8 cellular contexts compared by ENCODE assay signal in the genomic region with DNA sequence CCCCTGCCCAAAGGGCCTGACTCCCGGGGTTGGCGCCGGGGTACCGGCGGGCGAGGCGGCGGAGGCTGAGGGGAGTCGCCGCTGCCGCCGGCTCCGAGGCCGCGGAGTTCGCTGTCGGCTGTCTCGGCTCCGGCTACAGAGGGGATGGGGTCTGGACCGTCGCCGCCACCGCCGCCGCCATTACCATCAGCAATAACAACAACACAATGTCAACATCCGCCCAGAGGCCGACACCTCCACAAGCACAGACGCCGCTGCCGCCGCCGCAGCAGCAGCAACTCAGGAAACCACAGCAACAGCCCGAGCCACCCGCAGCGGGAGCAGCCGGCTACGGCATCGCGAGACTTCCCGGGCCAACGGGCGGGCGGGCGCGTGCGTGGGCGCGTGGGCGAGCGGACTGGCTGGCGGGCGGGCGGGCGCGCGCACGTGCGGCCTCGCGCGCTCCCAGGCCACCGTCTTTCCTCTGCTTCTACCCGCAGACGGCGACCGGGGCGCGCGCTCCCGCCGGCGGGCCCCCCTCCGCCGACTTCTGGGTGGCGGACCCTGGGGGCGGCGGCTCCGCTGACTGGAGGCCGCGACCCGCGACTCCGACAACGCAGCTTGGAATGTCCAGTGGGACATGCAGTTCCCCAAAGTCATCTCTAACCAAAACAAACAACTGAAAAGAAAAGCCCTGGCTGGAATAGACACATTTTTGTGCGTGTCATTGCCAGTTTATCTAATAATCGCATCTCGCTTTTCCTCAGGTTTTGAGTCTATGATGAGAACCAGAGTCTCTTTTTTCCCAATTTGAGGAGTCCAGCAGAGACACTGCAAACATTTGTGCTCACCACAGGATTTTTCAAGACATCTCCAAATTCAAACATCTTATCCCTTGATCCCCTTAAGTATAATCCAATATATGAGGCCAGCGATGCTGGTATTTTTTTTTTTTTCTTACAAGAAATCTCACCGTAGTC. TPM values are rescaled to one million over a fixed set of nuclear protein-coding genes. Genes with fewer than 3 reads are reported as not detected.
A peak's percentile ranks its signal among the peaks of the same experiment; 100 is the strongest.
DNase-seq lines count a peak whose midpoint lies in the region; ATAC-seq and TF ChIP-seq lines count a peak whose summit lies in the region.

TSS of gene CHIC2 (minus strand) at position 289 of the 959 bp plus-strand sequence. CDS start 305 bp downstream, outside the sequence.

- peak within 1 kb of the TSS; percentile 87 for H3K27ac Mint-ChIP-seq in activated B cell treated with CpG ODN at 0.5 μM for 24 hours

- 2% methylated on average over 53 of the region's 89 CpGs for WGBS in smooth muscle cell (ENCODE audit: low lambda C conversion rate)

- peaks cover 13% of the 10 kb centered on the region for H3F3A ChIP-seq in smooth muscle cell (ENCODE audit: low read depth)

- peaks cover 47% of the 10 kb centered on the region for H3K79me2 ChIP-seq in smooth muscle cell (ENCODE audit: low read depth)

- intact Hi-C loops in activated B cell treated with CpG ODN at 0.5 μM for 24 hours (cut with micrococcal nuclease): loop anchor here (1.0 to 10.0 kb wide), 8 partner anchors 27 to 1883 kb away; partner anchors contain the start of genes CEP135, EXOC1, RASL11B and SCFD2

- H3K9ac ChIP-seq in smooth muscle cell (ENCODE audit: low read depth): peak within 1 kb of the TSS; percentile 99

- H3K27me3 Mint-ChIP-seq in activated B cell treated with CpG ODN at 0.5 μM for 24 hours: peaks cover 3% of the 10 kb centered on the region

- no peaks in the 10 kb centered on the region for H3K9me3 ChIP-seq in smooth muscle cell (replicated peaks; ENCODE audit: low read depth)

- peak within 1 kb of the TSS; percentile 94 for H2AFZ ChIP-seq in smooth muscle cell (ENCODE audit: low read depth)

- TF ChIP-seq CTCF in AG09309 (IDR thresholded peaks at IDR 0.05; ENCODE audit: control insufficient read depth, insufficient read depth, low read depth, low read length, missing control alignments) (no peak), activated B cell treated with CpG ODN at 0.5 μM for 24 hours (IDR thresholded peaks at IDR 0.05) (no peak), cardiac fibroblast (IDR thresholded peaks at IDR 0.05; ENCODE audit: low read depth, low read length) (no peak), smooth muscle cell (IDR thresholded peaks at IDR 0.05; ENCODE audit: borderline replicate concordance, insufficient read depth, poor library complexity, severe bottlenecking) (no peak)

- H3K36me3 Mint-ChIP-seq in activated B cell treated with CpG ODN at 0.5 μM for 24 hours (ENCODE audit: low read depth): peaks cover 15% of the 10 kb centered on the region

- H3K4me1 ChIP-seq in smooth muscle cell (ENCODE audit: low read depth): peaks cover 36% of the 10 kb centered on the region

- peak within 1 kb of the TSS; percentile 92 for H3K4me3 Mint-ChIP-seq in activated B cell treated with CpG ODN at 0.5 μM for 24 hours

- H3K9me3 Mint-ChIP-seq in activated B cell treated with CpG ODN at 0.5 μM for 24 hours: no peaks in the 10 kb centered on the region

- peaks cover 47% of the 10 kb centered on the region for H3K4me1 Mint-ChIP-seq in activated B cell treated with CpG ODN at 0.5 μM for 24 hours

- peak within 1 kb of the TSS; percentile 99 for H3K27ac ChIP-seq in smooth muscle cell (ENCODE audit: low read depth)

- POLR2A ChIA-PET in activated B cell treated with CpG ODN at 0.5 μM for 24 hours (lab: Charles Lee): interaction anchor here (0.7 kb wide), 1 partner anchor 1342 kb away, joined by 3 read pairs; no protein-coding TSS in a partner anchor

- H4K20me1 ChIP-seq in smooth muscle cell (ENCODE audit: low read depth): peaks cover 38% of the 10 kb centered on the region

- peak; percentile 97 for ATAC-seq in GM19025 (IDR thresholded peaks at IDR 0.05; ENCODE audit: low read depth, unreplicated experiment)
- ATAC-seq in HG03280 (IDR thresholded peaks at IDR 0.05; ENCODE audit: unreplicated experiment): peak; percentile 96
- ATAC-seq in activated B cell treated with CpG ODN at 0.5 μM for 24 hours (ENCODE audit: low read depth): peak; percentile 90

- no peaks in the 10 kb centered on the region for H3K36me3 ChIP-seq in smooth muscle cell (ENCODE audit: low read depth)

- H3K4me3 ChIP-seq in AG09309 (ENCODE audit: control insufficient read depth, low read depth, low read length) (peak within 1 kb of the TSS; percentile 93), cardiac fibroblast (replicated peaks in 1 of 2; ENCODE audit: low read depth in 2 of 2, low read length in 2 of 2) (peak within 1 kb of the TSS; percentile 83 to 93), smooth muscle cell (peak within 1 kb of the TSS; percentile 96)

- H3K27me3 ChIP-seq in smooth muscle cell (ENCODE audit: low read depth): no peaks in the 10 kb centered on the region

- DNase-seq in AG09309 (ENCODE audit: low read depth) (peak; percentile 77), NCI-H345 treated with DMSO at 0.1 percent for 48 hours (lab: John Stamatoyannopoulos, UW; ENCODE audit: unreplicated experiment) (peak; percentile 64), activated B cell treated with CpG ODN at 0.5 μM for 24 hours (peak; percentile 95), cardiac fibroblast (ENCODE audit: low read depth in 2 of 2) (peak; percentile 94 to 97), iPS-NIHi7 (ENCODE audit: extremely low spot score) (peak; percentile 93), smooth muscle cell (lab: John Stamatoyannopoulos, UW; ENCODE audit: unreplicated experiment) (peak; percentile 84)

- CTCF ChIA-PET in activated B cell treated with CpG ODN at 0.5 μM for 24 hours (lab: Charles Lee): no interaction called here

- peak within 1 kb of the TSS; percentile 89 for H3K4me2 ChIP-seq in smooth muscle cell

RNA-seq across cellular contexts. Expression of gene CHIC2, which starts in this region (rescaled TPM):
- total RNA-seq in activated B cell treated with CpG ODN at 0.5 μM for 24 hours (17.5 and 21.6 TPM in 2 replicates), smooth muscle cell (61.0 and 61.4 TPM in 2 replicates)
- polyA plus RNA-seq in smooth muscle cell: 52.2 and 57.0 TPM in 2 replicates

Comparison
In these comparisons a context has a peak if more than half of its experiments do, and no peak if none do; other contexts are left out.
1. Peak in every context shown above with its lines: DNase-seq, ATAC-seq, H3K4me3 ChIP-seq and H3K27ac ChIP-seq.